ENCODE assay signal across 24 cellular contexts in genomic region chr16:83272843-83273242, GRCh38.
"Had no signal": no experiment of that assay in that cellular context is flagged by ENCODE, and none has a peak within 500 bp of the region (broad histone marks: within the 10 kb centered on the region; RNA-seq: fewer than 3 reads in every experiment).

No MANE protein-coding gene starts in this region.

- H3K27me3 Mint-ChIP-seq: IgD-negative memory B cell had no signal

- H3K27ac Mint-ChIP-seq: IgD-negative memory B cell had no signal

- H3K9me3 Mint-ChIP-seq: IgD-negative memory B cell had no signal

- H3K36me3 Mint-ChIP-seq: IgD-negative memory B cell had no signal

- DNase-seq: Kasumi-1, MM.1S, NCI-H1092, NCI-H1105 treated with DMSO at 0.1 percent for 48 hours, NCI-H1417 treated with DMSO at 0.1 percent for 48 hours, NCI-H187, NCI-H2029, NCI-H2081 treated with DMSO at 0.1 percent for 48 hours, NCI-H2171, NCI-H226, NCI-H446, NCI-H510A, NCI-H524 treated with DMSO at 0.1 percent for 48 hours, NCI-H69, NCI-H774, Right ventricle myocardium superior, RPMI8226, SIG-M5 had no signal

- H3K9me3 ChIP-seq: SJSA1 had no signal

- H3K4me1 Mint-ChIP-seq: IgD-negative memory B cell had no signal

- H3K4me3 ChIP-seq: K562, SJSA1, SK-N-MC had no signal

- H3K4me3 Mint-ChIP-seq: IgD-negative memory B cell had no signal

- ATAC-seq: K562 had no signal

- H3K27ac ChIP-seq: HL-60, KMS-11, SJSA1, SK-N-MC had no signal

- H3K27me3 ChIP-seq: SJSA1 had no signal

- H3K36me3 ChIP-seq: SJSA1 had no signal

- H3K9ac ChIP-seq: KMS-11 had no signal

- H3K4me1 ChIP-seq: SJSA1 had no signal
